In the genomic region with DNA sequence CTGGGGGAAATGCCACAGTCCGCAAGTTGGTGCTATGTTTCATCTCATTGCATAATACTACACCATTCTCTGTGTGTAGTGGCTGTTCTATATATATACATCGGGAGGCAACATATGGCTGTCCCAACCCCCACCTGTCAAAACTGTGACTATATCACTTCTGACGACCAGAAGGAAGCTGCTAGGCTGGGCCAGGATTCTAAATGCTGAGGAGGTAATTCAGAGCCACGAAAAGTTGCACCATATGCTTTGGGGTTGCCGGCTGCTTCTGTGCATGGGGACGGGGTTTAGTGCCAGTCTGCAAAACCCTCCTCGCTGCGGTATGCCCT, we compare ENCODE assay signal across 9 cellular contexts. TPM values are rescaled to one million over a fixed set of nuclear protein-coding genes. Genes with fewer than 3 reads are reported as not detected.
DNase-seq lines count a peak whose midpoint lies in the region; ATAC-seq and TF ChIP-seq lines count a peak whose summit lies in the region.
"Had no signal": no experiment of that assay in that cellular context is flagged by ENCODE, and none has a peak within 500 bp of the region (broad histone marks: within the 10 kb centered on the region; RNA-seq: fewer than 3 reads in every experiment).

No MANE protein-coding gene starts in this region.

- H3K27me3 Mint-ChIP-seq in activated naive CD8-positive, alpha-beta T cell treated with anti-CD3 and anti-CD28 coated beads, Interleukin-2, amount 10 ng/mL, durations not matched to agents 7 days and 5 days: peaks cover 2% of the 10 kb centered on the region
- H3K27me3 Mint-ChIP-seq in osteocyte (ENCODE audit: unreplicated experiment): no peaks in the 10 kb centered on the region

- TF ChIP-seq CTCF in osteocyte (IDR thresholded peaks at IDR 0.05): no peak

- no peaks in the 10 kb centered on the region for H3K36me3 Mint-ChIP-seq in activated naive CD8-positive, alpha-beta T cell treated with anti-CD3 and anti-CD28 coated beads, Interleukin-2, amount 10 ng/mL, durations not matched to agents 7 days and 5 days
- no peaks in the 10 kb centered on the region for H3K36me3 Mint-ChIP-seq in osteocyte (ENCODE audit: unreplicated experiment)

- ATAC-seq in activated naive CD8-positive, alpha-beta T cell treated with anti-CD3 and anti-CD28 coated beads, Interleukin-2, amount 10 ng/mL, durations not matched to agents 7 days and 5 days (ENCODE audit: low read depth): no peak
- ATAC-seq in GM19452 (IDR thresholded peaks at IDR 0.05; ENCODE audit: unreplicated experiment) (no peak), HG02840 (IDR thresholded peaks at IDR 0.05; ENCODE audit: low FRiP score, unreplicated experiment) (no peak)
- ATAC-seq: sciatic nerve had no signal

- H3K9me3 Mint-ChIP-seq in activated naive CD8-positive, alpha-beta T cell treated with anti-CD3 and anti-CD28 coated beads, Interleukin-2, amount 10 ng/mL, durations not matched to agents 7 days and 5 days: no peaks in the 10 kb centered on the region
- H3K9me3 Mint-ChIP-seq in osteocyte (ENCODE audit: unreplicated experiment): no peaks in the 10 kb centered on the region

- DNase-seq in DMS79 treated with DMSO at 0.1 percent for 48 hours (lab: John Stamatoyannopoulos, UW) (peak; percentile 63), DMS79 (lab: John Stamatoyannopoulos, UW) (no peak), NCI-H1694 (lab: John Stamatoyannopoulos, UW) (peak; percentile 94), skeletal muscle cell (ENCODE audit: low read depth) (no peak), osteocyte (ENCODE audit: extremely low spot score, unreplicated experiment) (no peak)
- DNase-seq in activated naive CD8-positive, alpha-beta T cell treated with anti-CD3 and anti-CD28 coated beads, Interleukin-2, amount 10 ng/mL, durations not matched to agents 7 days and 5 days: no peak

- peak overlapping the region; percentile 48 for H3K4me3 ChIP-seq in skeletal muscle cell (ENCODE audit: low read depth, low read length)

- H3K4me1 Mint-ChIP-seq in activated naive CD8-positive, alpha-beta T cell treated with anti-CD3 and anti-CD28 coated beads, Interleukin-2, amount 10 ng/mL, durations not matched to agents 7 days and 5 days: peaks cover 30% of the 10 kb centered on the region
- no peaks in the 10 kb centered on the region for H3K4me1 Mint-ChIP-seq in osteocyte (ENCODE audit: unreplicated experiment)

- H3K27ac Mint-ChIP-seq in activated naive CD8-positive, alpha-beta T cell treated with anti-CD3 and anti-CD28 coated beads, Interleukin-2, amount 10 ng/mL, durations not matched to agents 7 days and 5 days: peak overlapping the region; percentile 76
- H3K27ac Mint-ChIP-seq in osteocyte (ENCODE audit: unreplicated experiment): no peak overlapping the region

- peak overlapping the region; percentile 92 for H3K4me3 Mint-ChIP-seq in activated naive CD8-positive, alpha-beta T cell treated with anti-CD3 and anti-CD28 coated beads, Interleukin-2, amount 10 ng/mL, durations not matched to agents 7 days and 5 days
- no peak overlapping the region for H3K4me3 Mint-ChIP-seq in osteocyte (ENCODE audit: unreplicated experiment)

- POLR2A ChIA-PET in activated naive CD8-positive, alpha-beta T cell treated with anti-CD3 and anti-CD28 coated beads, Interleukin-2, amount 10 ng/mL, durations not matched to agents 7 days and 5 days (lab: Charles Lee): interaction anchor here (0.9 to 3.1 kb wide), 7 partner anchors 8 to 577 kb away, joined by 3 to 22 read pairs (median 4); no protein-coding TSS in a partner anchor

RNA-seq across cellular contexts. Expression of a gene that starts 50.5 kb away (rescaled TPM):
- under 1 TPM; 0.51 to 0.55 TPM for total RNA-seq in activated naive CD8-positive, alpha-beta T cell treated with anti-CD3 and anti-CD28 coated beads, Interleukin-2, amount 10 ng/mL, durations not matched to agents 7 days and 5 days
- total RNA-seq in osteocyte: not detected in 2 replicates

Comparison
In these comparisons a context has a peak if more than half of its experiments do, and no peak if none do; other contexts are left out.
1. DNase-seq: peak in DMS79 treated with DMSO at 0.1 percent for 48 hours (single experiment) and NCI-H1694 (single experiment); none in DMS79 (single experiment), activated naive CD8-positive, alpha-beta T cell treated with anti-CD3 and anti-CD28 coated beads, Interleukin-2, amount 10 ng/mL, durations not matched to agents 7 days and 5 days (single experiment), skeletal muscle cell (single experiment) and osteocyte (single experiment).